Comparison of ENCODE assay signal across 24 cellular contexts in genomic region chr4:139933541-139933940, GRCh38.
DNase-seq lines count a peak whose midpoint lies in the region; ATAC-seq and TF ChIP-seq lines count a peak whose summit lies in the region.
"Had no signal": no experiment of that assay in that cellular context is flagged by ENCODE, and none has a peak within 500 bp of the region (broad histone marks: within the 10 kb centered on the region; RNA-seq: fewer than 3 reads in every experiment).

No MANE protein-coding gene starts in this region.

- no peak for TF ChIP-seq POLR2A in upper lobe of left lung (IDR thresholded peaks at IDR 0.05)

- H3K27ac ChIP-seq in HUES48 (ENCODE audit: low read depth, low read length) (peak overlapping the region; percentile 26), upper lobe of left lung (no peak overlapping the region)
- H3K27ac ChIP-seq: 22Rv1, foreskin keratinocyte, hepatocyte, neutrophil, PC-9, prostate gland had no signal

- WGBS in upper lobe of left lung, 2 donors = 75 to 88% methylated on average over 5 of the region's 5 CpGs

- H3K9me3 ChIP-seq in HUES48 (ENCODE audit: control insufficient read depth, insufficient read depth, low read length) (no peaks in the 10 kb centered on the region), upper lobe of left lung (no peaks in the 10 kb centered on the region)
- H3K9me3 ChIP-seq: neutrophil, prostate gland had no signal

- peaks cover 32% of the 10 kb centered on the region for H3K4me1 ChIP-seq in HUES48 (ENCODE audit: control insufficient read depth, insufficient read depth, low read length)
- peaks cover 0 to 6% (median 0%) of the 10 kb centered on the region in 4 donors for H3K4me1 ChIP-seq in upper lobe of left lung
- H3K4me1 ChIP-seq: foreskin keratinocyte, prostate gland had no signal

- no peak for TF ChIP-seq EP300 in upper lobe of left lung (IDR thresholded peaks at IDR 0.05)

- no peak for ATAC-seq in upper lobe of left lung (ENCODE audit: low FRiP score in 2 of 2)
- ATAC-seq in HG02759 (IDR thresholded peaks at IDR 0.05; ENCODE audit: unreplicated experiment) = no peak
- ATAC-seq in GM19397 (IDR thresholded peaks at IDR 0.05; ENCODE audit: unreplicated experiment) = no peak
- ATAC-seq: activated CD8-positive, alpha-beta T cell treated with anti-CD3 and anti-CD28 coated beads, Interleukin-2, amount 10 ng/mL, durations not matched to agents 7 days and 5 days; CD8-positive, alpha-beta T cell; esophagus mucosa had no signal

- H3K27me3 ChIP-seq in HUES48 (ENCODE audit: control insufficient read depth, insufficient read depth, low read length) (no peaks in the 10 kb centered on the region), upper lobe of left lung (no peaks in the 10 kb centered on the region)
- H3K27me3 ChIP-seq: foreskin keratinocyte, hepatocyte, neutrophil had no signal

- DNase-seq in DMS53 (lab: John Stamatoyannopoulos, UW) (peak; percentile 30), DMS53 treated with DMSO at 0.1 percent for 48 hours (lab: John Stamatoyannopoulos, UW; ENCODE audit: unreplicated experiment) (no peak), glomerular visceral epithelial cell (ENCODE audit: extremely low spot score) (peak; percentile 55), mucosa of gallbladder (ENCODE audit: low spot score) (peak; percentile 65), upper lobe of left lung (no peak)
- DNase-seq: activated CD4-positive, alpha-beta T cell treated with anti-CD3 and anti-CD28 coated beads for 1 hour; activated CD8-positive, alpha-beta T cell treated with anti-CD3 and anti-CD28 coated beads, Interleukin-2, amount 10 ng/mL, durations not matched to agents 7 days and 5 days; CD8-positive, alpha-beta T cell; effector CD8-positive, alpha-beta T cell; foreskin keratinocyte; GDM1; Karpas-422; NCI-H187 treated with DMSO at 0.1 percent for 48 hours; NCI-H748 treated with DMSO at 0.1 percent for 48 hours; PC-9; T-helper 1 cell had no signal

- no peaks in the 10 kb centered on the region for H3K36me3 ChIP-seq in HUES48 (ENCODE audit: control insufficient read depth, insufficient read depth, low read length)
- H3K36me3 ChIP-seq in upper lobe of left lung = no peaks in the 10 kb centered on the region
- H3K36me3 ChIP-seq: neutrophil, prostate gland had no signal

- H3K4me3 ChIP-seq in HUES48 (ENCODE audit: low read depth, low read length) (no peak overlapping the region), upper lobe of left lung (no peak overlapping the region)
- H3K4me3 ChIP-seq: hepatocyte, PC-9, prostate gland had no signal

- TF ChIP-seq CTCF in upper lobe of left lung (IDR thresholded peaks at IDR 0.05) = no peak

- no peak overlapping the region for H3K9ac ChIP-seq in HUES48 (ENCODE audit: low read depth, low read length)

Comparison
In these comparisons a context has a peak if more than half of its experiments do, and no peak if none do; other contexts are left out.
1. DNase-seq: peak in DMS53 (single experiment), glomerular visceral epithelial cell (single experiment) and mucosa of gallbladder (single experiment); none in DMS53 treated with DMSO at 0.1 percent for 48 hours (single experiment) and upper lobe of left lung (0 of 2).